ENCODE assay signal across 10 cellular contexts in genomic region chr14:69768873-69769272, GRCh38. TPM values are rescaled to one million over a fixed set of nuclear protein-coding genes. Genes with fewer than 3 reads are reported as not detected.
DNase-seq lines count a peak whose midpoint lies in the region; ATAC-seq and TF ChIP-seq lines count a peak whose summit lies in the region.
"Had no signal": no experiment of that assay in that cellular context is flagged by ENCODE, and none has a peak within 500 bp of the region (broad histone marks: within the 10 kb centered on the region; RNA-seq: fewer than 3 reads in every experiment).

No MANE protein-coding gene starts in this region.

- 63 to 79% methylated on average over 5 to 8 of the region's 8 CpGs for WGBS in gastroesophageal sphincter (ENCODE audit: low coverage in 1 of 2), 2 donors

- H3K4me1 Mint-ChIP-seq in activated B cell treated with CpG ODN at 0.5 μM for 24 hours, result peaks cover 60% of the 10 kb centered on the region

- TF ChIP-seq CTCF in HCT116 (IDR thresholded peaks at IDR 0.05 in 2 of 3, conservative IDR thresholded peaks at IDR 0.05 in 1 of 3; ENCODE audit: borderline replicate concordance in 1 of 3, insufficient read depth in 1 of 3, low read depth in 2 of 3, low read length in 2 of 3) (no peak), activated B cell treated with CpG ODN at 0.5 μM for 24 hours (IDR thresholded peaks at IDR 0.05) (no peak), gastroesophageal sphincter (IDR thresholded peaks at IDR 0.05) (no peak)

- TF ChIP-seq EP300 in gastroesophageal sphincter (IDR thresholded peaks at IDR 0.05), result no peak

- H3K9me3 ChIP-seq in HCT116 (ENCODE audit: control insufficient read depth in 1 of 2, insufficient read depth in 1 of 2, low read depth in 1 of 2, low read length in 2 of 2), result no peaks in the 10 kb centered on the region
- H3K9me3 ChIP-seq in gastroesophageal sphincter, result no peaks in the 10 kb centered on the region
- no peaks in the 10 kb centered on the region for H3K9me3 ChIP-seq in skeletal muscle satellite cell (replicated peaks; ENCODE audit: low read length)
- H3K9me3 ChIP-seq in HAP-1, result no peaks in the 10 kb centered on the region

- POLR2A ChIA-PET in HCT116 (lab: Charles Lee) (no interaction called here), activated B cell treated with CpG ODN at 0.5 μM for 24 hours (lab: Charles Lee) (no interaction called here)

- TF ChIP-seq POLR2A in HCT116 (IDR thresholded peaks at IDR 0.05; ENCODE audit: borderline replicate concordance, extremely low read depth, insufficient read depth, insufficient read length) (no peak), gastroesophageal sphincter (IDR thresholded peaks at IDR 0.05) (no peak)

- CTCF ChIA-PET in HCT116 (lab: Charles Lee) (no interaction called here), activated B cell treated with CpG ODN at 0.5 μM for 24 hours (lab: Charles Lee) (no interaction called here)

- H3K4me1 ChIP-seq in HCT116 (ENCODE audit: control insufficient read depth in 1 of 2, insufficient read depth in 2 of 2, low read length in 2 of 2), result peaks cover 3 to 12% of the 10 kb centered on the region in 2 experiments; a peak in 3 of 4 replicates
- H3K4me1 ChIP-seq in gastroesophageal sphincter, result peaks cover 15 to 71% (median 19%) of the 10 kb centered on the region in 3 donors
- peaks cover 14% of the 10 kb centered on the region for H3K4me1 ChIP-seq in skeletal muscle satellite cell (ENCODE audit: control insufficient read depth, insufficient read depth, low read length)
- peaks cover 3% of the 10 kb centered on the region for H3K4me1 ChIP-seq in HAP-1

- H3K27ac ChIP-seq in HCT116 (ENCODE audit: low read depth, low read length) (no peak overlapping the region), gastroesophageal sphincter (peak overlapping the region in 2 of 4 donors; percentile 95 to 99)

- in situ Hi-C loops in HAP-1 (cut with MboI; ENCODE audit: low sequenced_read_pairs), result no loop called here

- intact Hi-C loops in HCT116 (cut with micrococcal nuclease) (no loop called here), activated B cell treated with CpG ODN at 0.5 μM for 24 hours (cut with micrococcal nuclease) (no loop called here)

- H3K36me3 ChIP-seq in HCT116 (ENCODE audit: control insufficient read depth in 1 of 2, insufficient read depth in 2 of 2, low read length in 2 of 2) (peaks cover 55 to 57% of the 10 kb centered on the region in 2 experiments), gastroesophageal sphincter (peaks cover 20 to 59% of the 10 kb centered on the region in 2 donors), skeletal muscle satellite cell (ENCODE audit: insufficient read depth, low read length) (peaks cover 66% of the 10 kb centered on the region), HAP-1 (replicated peaks) (peaks cover 66% of the 10 kb centered on the region)

- H3K79me2 ChIP-seq in HCT116 (ENCODE audit: insufficient read depth, low read length), result peaks cover 63% of the 10 kb centered on the region

- H3K4me3 Mint-ChIP-seq in activated B cell treated with CpG ODN at 0.5 μM for 24 hours, result peak overlapping the region; percentile 98

- H3K27me3 Mint-ChIP-seq in activated B cell treated with CpG ODN at 0.5 μM for 24 hours, result no peaks in the 10 kb centered on the region

- H2AFZ ChIP-seq in HCT116 (ENCODE audit: low read depth, low read length, poor library complexity, severe bottlenecking), result no peak overlapping the region

- H3K4me2 ChIP-seq in HCT116 (ENCODE audit: low read length) (peak overlapping the region; percentile 92), skeletal muscle satellite cell (ENCODE audit: low read length) (peak overlapping the region; percentile 87)

- H3K4me3 ChIP-seq in HCT116 (replicated peaks in 1 of 2; ENCODE audit: low read depth in 1 of 2, low read length in 2 of 2), result peak overlapping the region in 1 of 2 experiments; percentile 99; a peak in 1 of 4 replicates
- peak overlapping the region; percentile 77 to 98 for H3K4me3 ChIP-seq in gastroesophageal sphincter
- H3K4me3 ChIP-seq in skeletal muscle satellite cell (ENCODE audit: low read length), result peak overlapping the region; percentile 96
- H3K4me3 ChIP-seq in HAP-1, result no peak overlapping the region

- DNase-seq in HCT116 (ENCODE audit: low read depth, low spot score) (no peak), activated B cell treated with CpG ODN at 0.5 μM for 24 hours (no peak), SK-N-DZ (ENCODE audit: low spot score) (no peak), HAP-1 (ENCODE audit: low spot score in 2 of 2) (no peak), ureter (ENCODE audit: low spot score) (no peak)
- DNase-seq: cerebellar nuclear complex, NCI-H446 had no signal

- H3K27me3 ChIP-seq in HCT116 (ENCODE audit: insufficient read depth, low read length), result no peaks in the 10 kb centered on the region
- no peaks in the 10 kb centered on the region for H3K27me3 ChIP-seq in gastroesophageal sphincter
- H3K27me3 ChIP-seq in skeletal muscle satellite cell (ENCODE audit: control insufficient read depth, insufficient read depth, low read length), result no peaks in the 10 kb centered on the region
- no peaks in the 10 kb centered on the region for H3K27me3 ChIP-seq in HAP-1 (ENCODE audit: low read depth)

- ATAC-seq in HCT116, result no peak
- no peak for ATAC-seq in activated B cell treated with CpG ODN at 0.5 μM for 24 hours (ENCODE audit: low read depth)
- no peak for ATAC-seq in gastroesophageal sphincter
- no peak for ATAC-seq in HG03571 (IDR thresholded peaks at IDR 0.05; ENCODE audit: unreplicated experiment)

- H3K9ac ChIP-seq in HCT116 (ENCODE audit: low read length), result no peak overlapping the region
- H3K9ac ChIP-seq in skeletal muscle satellite cell (ENCODE audit: low read depth, low read length), result peak overlapping the region; percentile 100

- no peak for TF ChIP-seq RAD21 in HCT116 (IDR thresholded peaks at IDR 0.05; ENCODE audit: low read depth)

- H3K27ac Mint-ChIP-seq in activated B cell treated with CpG ODN at 0.5 μM for 24 hours, result peak overlapping the region; percentile 100

- H4K20me1 ChIP-seq in HCT116 (ENCODE audit: insufficient read depth), result peaks cover 30% of the 10 kb centered on the region; the same call in 1 of the 2 replicates

- RAD21 ChIA-PET in HCT116 (lab: Charles Lee; ENCODE audit: low non-redundant PET in 1 of 2, low total read pairs in 2 of 2, uncharacterized antibody in 2 of 2, unreplicated experiment in 2 of 2), result no interaction called here

- no TSS peak for BruUV-seq in HCT116 (replicated peaks; lab: Mats Ljungman, UMichigan)

- no peaks in the 10 kb centered on the region for H3K9me3 Mint-ChIP-seq in activated B cell treated with CpG ODN at 0.5 μM for 24 hours

- H3K36me3 Mint-ChIP-seq in activated B cell treated with CpG ODN at 0.5 μM for 24 hours (ENCODE audit: low read depth), result peaks cover 68% of the 10 kb centered on the region

- no peaks in the 10 kb centered on the region for H3K9me2 ChIP-seq in HCT116 (ENCODE audit: insufficient read depth)

TF ChIP-seq in HCT116, 20 proteins besides CTCF, POLR2A, EP300 and RAD21 (continues in another document):
- TF ChIP-seq ELF1 (IDR thresholded peaks at IDR 0.05; ENCODE audit: borderline replicate concordance, low read depth), result no peak
- TF ChIP-seq REST (IDR thresholded peaks at IDR 0.05; ENCODE audit: low read depth), result no peak

RNA-seq across cellular contexts. Expression of gene SRSF5, which starts 1.9 kb away (rescaled TPM):
- 258 TPM for total RNA-seq in HCT116 (2021; ENCODE audit: unreplicated experiment)
- polyA plus RNA-seq in HCT116 (2012), result 246 and 285 TPM in 2 replicates
- total RNA-seq in activated B cell treated with CpG ODN at 0.5 μM for 24 hours, result 394 and 422 TPM in 2 replicates
- 100 to 1,000 TPM; 191 to 569 (median 275) TPM for total RNA-seq in gastroesophageal sphincter
- total RNA-seq in skeletal muscle satellite cell (2012; rRNA removed), result 70.1 and 119 TPM in 2 replicates
- 182 and 202 TPM in 2 replicates for polyA plus RNA-seq in SK-N-DZ (2014; cell fraction: cytosol; rRNA removed)
- polyA plus RNA-seq in SK-N-DZ (2014; cell fraction: nucleus; rRNA removed), result 676 and 919 TPM in 2 replicates
- total RNA-seq in ureter, result 377 TPM

RNA-seq across cellular contexts. Expression of gene SLC10A1, which starts 28.2 kb away (rescaled TPM):
- total RNA-seq in HCT116 (2021; ENCODE audit: unreplicated experiment), result not detected
- polyA plus RNA-seq in HCT116 (2012), result not detected in 2 replicates
- total RNA-seq in activated B cell treated with CpG ODN at 0.5 μM for 24 hours, result not detected in 2 replicates
- total RNA-seq in gastroesophageal sphincter, result not detected
- not detected in 2 replicates for total RNA-seq in skeletal muscle satellite cell (2012; rRNA removed)
- polyA plus RNA-seq in SK-N-DZ (2014; cell fraction: cytosol; rRNA removed), result not detected in 2 replicates
- not detected in 2 replicates for polyA plus RNA-seq in SK-N-DZ (2014; cell fraction: nucleus; rRNA removed)
- total RNA-seq in ureter, result 0.23 TPM
